Comparison of ENCODE assay signal across 8 cellular contexts in the genomic region with DNA sequence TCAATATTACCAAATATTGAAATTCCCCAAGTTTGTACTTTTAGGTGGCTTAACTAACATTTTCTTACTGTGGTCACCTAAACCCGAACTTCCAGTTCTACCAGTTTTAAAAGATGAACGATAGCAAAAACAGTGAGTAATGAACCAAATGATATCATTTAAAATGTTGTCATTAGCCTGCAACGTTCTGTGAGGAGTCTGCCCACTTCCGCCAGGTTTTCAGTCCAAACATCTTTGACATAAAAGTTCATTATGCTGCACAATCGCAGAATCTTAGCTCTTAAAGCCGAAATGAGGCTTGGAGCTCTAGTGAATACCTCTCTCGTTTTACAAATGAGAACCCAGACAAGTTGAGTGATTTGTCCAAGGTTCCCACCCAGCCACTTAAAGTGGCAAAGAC. TPM values are rescaled to one million over a fixed set of nuclear protein-coding genes. Genes with fewer than 3 reads are reported as not detected.
DNase-seq lines count a peak whose midpoint lies in the region; ATAC-seq and TF ChIP-seq lines count a peak whose summit lies in the region.

No MANE protein-coding gene starts in this region.

- no peak for TF ChIP-seq CTCF in right atrium auricular region (IDR thresholded peaks at IDR 0.05)

- CTCF ChIA-PET in activated CD4-positive, alpha-beta memory T cell treated with anti-CD3 and anti-CD28 coated beads for 36 hours (lab: Charles Lee): interaction anchor here (0.6 kb wide), 1 partner anchor 164 kb away, joined by 4 read pairs; no protein-coding TSS in a partner anchor

- no peaks in the 10 kb centered on the region for H3K36me3 ChIP-seq in right atrium auricular region

- intact Hi-C loops in Right ventricle myocardium superior (cut with DNase I): no loop called here
- intact Hi-C loops in activated CD4-positive, alpha-beta memory T cell treated with anti-CD3 and anti-CD28 coated beads for 36 hours (cut with micrococcal nuclease): loop anchor here (2.0 to 10.0 kb wide), 4 partner anchors 176 to 1380 kb away; a partner anchor contains a TSS

- DNase-seq in right atrium auricular region (ENCODE audit: low spot score): no peak
- DNase-seq in Right ventricle myocardium superior: no peak
- peak; percentile 24 for DNase-seq in activated CD4-positive, alpha-beta memory T cell treated with anti-CD3 and anti-CD28 coated beads for 36 hours
- peak; percentile 15 for DNase-seq in hepatic stellate cell (ENCODE audit: low spot score)
- DNase-seq in stimulated activated CD8-positive, alpha-beta memory T cell treated with anti-CD3 and anti-CD28 coated beads, Interleukin-4, amount 100 ng/mL, for 48 hours: peak; percentile 22

- H3K27ac Mint-ChIP-seq in activated CD4-positive, alpha-beta memory T cell treated with anti-CD3 and anti-CD28 coated beads for 36 hours: peak overlapping the region; percentile 88

- H3K4me3 Mint-ChIP-seq in activated CD4-positive, alpha-beta memory T cell treated with anti-CD3 and anti-CD28 coated beads for 36 hours: peak overlapping the region; percentile 90

- H3K4me1 Mint-ChIP-seq in activated CD4-positive, alpha-beta memory T cell treated with anti-CD3 and anti-CD28 coated beads for 36 hours (ENCODE audit: low read depth): peaks cover 13% of the 10 kb centered on the region

- POLR2A ChIA-PET in activated CD4-positive, alpha-beta memory T cell treated with anti-CD3 and anti-CD28 coated beads for 36 hours (lab: Charles Lee): interaction anchor here (0.6 kb wide), 1 partner anchor 403 kb away, joined by 3 read pairs; a partner anchor contains a TSS

- H3K9me3 Mint-ChIP-seq in activated CD4-positive, alpha-beta memory T cell treated with anti-CD3 and anti-CD28 coated beads for 36 hours: no peaks in the 10 kb centered on the region

- peak overlapping the region; percentile 71 to 78 for H3K4me3 ChIP-seq in right atrium auricular region

- peak overlapping the region; percentile 85 to 88 for H3K27ac ChIP-seq in right atrium auricular region

- H3K36me3 Mint-ChIP-seq in activated CD4-positive, alpha-beta memory T cell treated with anti-CD3 and anti-CD28 coated beads for 36 hours: peaks cover 4% of the 10 kb centered on the region

- H3K27me3 Mint-ChIP-seq in activated CD4-positive, alpha-beta memory T cell treated with anti-CD3 and anti-CD28 coated beads for 36 hours: peaks cover 2% of the 10 kb centered on the region

- ATAC-seq in Right ventricle myocardium superior (ENCODE audit: poor library complexity) (no peak), GM18519 (IDR thresholded peaks at IDR 0.05; ENCODE audit: low FRiP score, unreplicated experiment) (no peak), HG03439 (IDR thresholded peaks at IDR 0.05; ENCODE audit: unreplicated experiment) (no peak), HG02970 (IDR thresholded peaks at IDR 0.05; ENCODE audit: low FRiP score, unreplicated experiment) (no peak)

- H3K9me3 ChIP-seq in right atrium auricular region: no peaks in the 10 kb centered on the region

- H3K4me1 ChIP-seq in right atrium auricular region: peaks cover 0 to 5% of the 10 kb centered on the region in 2 donors

- no peaks in the 10 kb centered on the region for H3K27me3 ChIP-seq in right atrium auricular region

RNA-seq across cellular contexts. Expression of a gene that starts 0.8 kb away (rescaled TPM):
- total RNA-seq in right atrium auricular region (1 to 10 TPM; 2.7 to 2.9 TPM), Right ventricle myocardium superior (2.5 TPM)
- total RNA-seq in activated CD4-positive, alpha-beta memory T cell treated with anti-CD3 and anti-CD28 coated beads for 36 hours: 10 to 100 TPM; 31.1 to 36.7 TPM

RNA-seq across cellular contexts. Expression of a gene that starts 19.1 kb away (rescaled TPM):
- total RNA-seq in right atrium auricular region (100 to 1,000 TPM in 1 of 2 donors, 10 to 100 TPM in 1; 57.1 to 137 TPM), Right ventricle myocardium superior (94.5 TPM)
- total RNA-seq in activated CD4-positive, alpha-beta memory T cell treated with anti-CD3 and anti-CD28 coated beads for 36 hours: not detected

RNA-seq across cellular contexts. Expression of a gene that starts 49.7 kb away (rescaled TPM):
- total RNA-seq in right atrium auricular region (1 to 10 TPM; 1.6 to 4.9 TPM), Right ventricle myocardium superior (23.7 TPM)
- total RNA-seq in activated CD4-positive, alpha-beta memory T cell treated with anti-CD3 and anti-CD28 coated beads for 36 hours: not detected

Comparison
In these comparisons a context has a peak if more than half of its experiments do, and no peak if none do; other contexts are left out.
1. DNase-seq: peak in activated CD4-positive, alpha-beta memory T cell treated with anti-CD3 and anti-CD28 coated beads for 36 hours (single experiment), hepatic stellate cell (single experiment) and stimulated activated CD8-positive, alpha-beta memory T cell treated with anti-CD3 and anti-CD28 coated beads, Interleukin-4, amount 100 ng/mL, for 48 hours (single experiment); none in right atrium auricular region (single experiment) and Right ventricle myocardium superior (single experiment).
2. RNA of a gene that starts 19.1 kb away (total RNA-seq): 57.1 to 137 TPM in right atrium auricular region and 94.5 TPM in Right ventricle myocardium superior (single experiment); not detected in activated CD4-positive, alpha-beta memory T cell treated with anti-CD3 and anti-CD28 coated beads for 36 hours; every median in the first group is over 10 times any median in the second.